Comparison of ENCODE assay signal across 1 cellular context in the genomic region with DNA sequence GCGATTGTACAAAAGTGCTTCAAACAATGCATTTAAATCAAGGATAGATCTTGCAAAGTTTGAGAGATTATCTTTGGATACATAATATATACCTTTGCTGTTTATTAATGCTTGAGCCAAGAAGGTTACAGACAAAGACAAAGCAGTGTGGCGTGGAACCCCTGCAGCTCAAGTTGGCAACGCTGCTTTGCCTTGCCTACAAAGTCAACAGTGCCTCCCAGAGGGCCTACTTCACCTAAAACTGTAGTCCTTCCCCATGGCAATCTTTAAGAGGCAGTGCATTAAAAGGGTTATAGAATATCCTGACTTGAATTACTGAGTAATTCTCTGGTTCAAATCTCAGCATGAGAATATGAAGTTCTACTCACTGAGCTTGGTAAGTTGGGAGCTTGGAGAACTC.
TF ChIP-seq lines count a peak whose summit lies in the region.

No MANE protein-coding gene starts in this region.

TF ChIP-seq in GM23338, 12 proteins besides CTCF, POLR2A, EP300 and RAD21:
- TF ChIP-seq, protein P1, sequence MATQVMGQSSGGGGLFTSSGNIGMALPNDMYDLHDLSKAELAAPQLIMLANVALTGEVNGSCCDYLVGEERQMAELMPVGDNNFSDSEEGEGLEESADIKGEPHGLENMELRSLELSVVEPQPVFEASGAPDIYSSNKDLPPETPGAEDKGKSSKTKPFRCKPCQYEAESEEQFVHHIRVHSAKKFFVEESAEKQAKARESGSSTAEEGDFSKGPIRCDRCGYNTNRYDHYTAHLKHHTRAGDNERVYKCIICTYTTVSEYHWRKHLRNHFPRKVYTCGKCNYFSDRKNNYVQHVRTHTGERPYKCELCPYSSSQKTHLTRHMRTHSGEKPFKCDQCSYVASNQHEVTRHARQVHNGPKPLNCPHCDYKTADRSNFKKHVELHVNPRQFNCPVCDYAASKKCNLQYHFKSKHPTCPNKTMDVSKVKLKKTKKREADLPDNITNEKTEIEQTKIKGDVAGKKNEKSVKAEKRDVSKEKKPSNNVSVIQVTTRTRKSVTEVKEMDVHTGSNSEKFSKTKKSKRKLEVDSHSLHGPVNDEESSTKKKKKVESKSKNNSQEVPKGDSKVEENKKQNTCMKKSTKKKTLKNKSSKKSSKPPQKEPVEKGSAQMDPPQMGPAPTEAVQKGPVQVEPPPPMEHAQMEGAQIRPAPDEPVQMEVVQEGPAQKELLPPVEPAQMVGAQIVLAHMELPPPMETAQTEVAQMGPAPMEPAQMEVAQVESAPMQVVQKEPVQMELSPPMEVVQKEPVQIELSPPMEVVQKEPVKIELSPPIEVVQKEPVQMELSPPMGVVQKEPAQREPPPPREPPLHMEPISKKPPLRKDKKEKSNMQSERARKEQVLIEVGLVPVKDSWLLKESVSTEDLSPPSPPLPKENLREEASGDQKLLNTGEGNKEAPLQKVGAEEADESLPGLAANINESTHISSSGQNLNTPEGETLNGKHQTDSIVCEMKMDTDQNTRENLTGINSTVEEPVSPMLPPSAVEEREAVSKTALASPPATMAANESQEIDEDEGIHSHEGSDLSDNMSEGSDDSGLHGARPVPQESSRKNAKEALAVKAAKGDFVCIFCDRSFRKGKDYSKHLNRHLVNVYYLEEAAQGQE (IDR thresholded peaks at IDR 0.05; ENCODE audit: unreplicated experiment) = no peak
- TF ChIP-seq EZH2phosphoT487 (IDR thresholded peaks at IDR 0.05; ENCODE audit: unreplicated experiment) (no peak), NANOG (IDR thresholded peaks at IDR 0.05; ENCODE audit: borderline replicate concordance) (no peak), ZNF331 (CRISPR knock-in tag; IDR thresholded peaks at IDR 0.05; ENCODE audit: low read depth) (no peak), EZH2 (IDR thresholded peaks at IDR 0.05; ENCODE audit: low read depth, unreplicated experiment) (no peak), STAT1 (IDR thresholded peaks at IDR 0.05; ENCODE audit: unreplicated experiment) (no peak), ZNF114 (CRISPR knock-in tag; IDR thresholded peaks at IDR 0.05) (no peak), POLR2AphosphoS5 (IDR thresholded peaks at IDR 0.05; ENCODE audit: low read depth) (no peak), CREB1 (CRISPR knock-in tag; IDR thresholded peaks at IDR 0.05; ENCODE audit: low read depth) (no peak)
- TF ChIP-seq, protein P2, sequence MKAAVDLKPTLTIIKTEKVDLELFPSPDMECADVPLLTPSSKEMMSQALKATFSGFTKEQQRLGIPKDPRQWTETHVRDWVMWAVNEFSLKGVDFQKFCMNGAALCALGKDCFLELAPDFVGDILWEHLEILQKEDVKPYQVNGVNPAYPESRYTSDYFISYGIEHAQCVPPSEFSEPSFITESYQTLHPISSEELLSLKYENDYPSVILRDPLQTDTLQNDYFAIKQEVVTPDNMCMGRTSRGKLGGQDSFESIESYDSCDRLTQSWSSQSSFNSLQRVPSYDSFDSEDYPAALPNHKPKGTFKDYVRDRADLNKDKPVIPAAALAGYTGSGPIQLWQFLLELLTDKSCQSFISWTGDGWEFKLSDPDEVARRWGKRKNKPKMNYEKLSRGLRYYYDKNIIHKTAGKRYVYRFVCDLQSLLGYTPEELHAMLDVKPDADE (IDR thresholded peaks at IDR 0.05) = no peak
